19 cellular contexts compared by ENCODE assay signal in genomic region chr2:233456111-233456510, GRCh38.
DNase-seq lines count a peak whose midpoint lies in the region; ATAC-seq and TF ChIP-seq lines count a peak whose summit lies in the region.
"Had no signal": no experiment of that assay in that cellular context is flagged by ENCODE, and none has a peak within 500 bp of the region (broad histone marks: within the 10 kb centered on the region; RNA-seq: fewer than 3 reads in every experiment).

No MANE protein-coding gene starts in this region.

- H3K27me3 ChIP-seq in right cardiac atrium (ENCODE audit: control insufficient read depth, insufficient read depth) = no peaks in the 10 kb centered on the region
- no peaks in the 10 kb centered on the region for H3K27me3 ChIP-seq in RWPE2 (ENCODE audit: insufficient read depth, poor library complexity, severe bottlenecking)

- H3K9me3 ChIP-seq in right cardiac atrium (ENCODE audit: control insufficient read depth, low read length) (no peaks in the 10 kb centered on the region), RWPE2 (ENCODE audit: severe bottlenecking) (no peaks in the 10 kb centered on the region)

- H3K4me3 ChIP-seq in right cardiac atrium (ENCODE audit: low read length) = no peak overlapping the region
- no peak overlapping the region for H3K4me3 ChIP-seq in RWPE2 (ENCODE audit: severe bottlenecking)

- peak; percentile 27 for DNase-seq in Right ventricle myocardium superior
- no peak for DNase-seq in right cardiac atrium
- peak; percentile 13 for DNase-seq in RWPE2 (ENCODE audit: low spot score)
- DNase-seq in memory B cell (ENCODE audit: low spot score in 2 of 2) = no peak
- DNase-seq in SW 1271 (lab: John Stamatoyannopoulos, UW) = no peak
- DNase-seq in T-helper 2 cell = no peak
- DNase-seq in hepatic stellate cell (ENCODE audit: low spot score) = no peak
- DNase-seq: DMS53, EL, GF-D8, Kasumi-1, NCI-H1417, NCI-H1694 treated with DMSO at 0.1 percent for 48 hours, NCI-H446, NCI-H526, OCI-M1 had no signal

- whole genome bisulfite sequencing in right cardiac atrium = 93% methylated on average over 11 of the region's 11 CpGs

- H3K4me1 ChIP-seq in right cardiac atrium (ENCODE audit: control insufficient read depth, insufficient read depth, low read length) (no peaks in the 10 kb centered on the region), RWPE2 (ENCODE audit: insufficient read depth, poor library complexity, severe bottlenecking) (no peaks in the 10 kb centered on the region)

- H3K36me3 Mint-ChIP-seq in memory B cell = peaks cover 40% of the 10 kb centered on the region
- H3K36me3 Mint-ChIP-seq in stimulated activated memory B cell treated with anti-CD40 and anti-IgM and Interleukin-4, amounts not matched to agents 10 μg/mL and 1 μg/mL and 100 μg/mL, for 72 hours = peaks cover 74% of the 10 kb centered on the region

- H3K27ac Mint-ChIP-seq in memory B cell = peak overlapping the region; percentile 35
- peak overlapping the region; percentile 35 for H3K27ac Mint-ChIP-seq in stimulated activated memory B cell treated with anti-CD40 and anti-IgM and Interleukin-4, amounts not matched to agents 10 μg/mL and 1 μg/mL and 100 μg/mL, for 72 hours

- no peaks in the 10 kb centered on the region for H3K27me3 Mint-ChIP-seq in memory B cell
- H3K27me3 Mint-ChIP-seq in stimulated activated memory B cell treated with anti-CD40 and anti-IgM and Interleukin-4, amounts not matched to agents 10 μg/mL and 1 μg/mL and 100 μg/mL, for 72 hours = no peaks in the 10 kb centered on the region
- H3K27me3 Mint-ChIP-seq: B cell had no signal

- ATAC-seq in Right ventricle myocardium superior (ENCODE audit: poor library complexity) = no peak
- no peak for ATAC-seq in right cardiac atrium
- ATAC-seq in RWPE2 (ENCODE audit: low read depth) = no peak
- no peak for ATAC-seq in memory B cell (ENCODE audit: low read depth)
- ATAC-seq in stimulated activated memory B cell treated with anti-CD40 and anti-IgM and Interleukin-4, amounts not matched to agents 10 μg/mL and 1 μg/mL and 100 μg/mL, for 72 hours = no peak
- ATAC-seq: Right ventricle myocardium inferior had no signal

- TF ChIP-seq CTCF in RWPE2 (IDR thresholded peaks at IDR 0.05; ENCODE audit: poor library complexity, severe bottlenecking) = no peak

- no peak overlapping the region for H3K4me3 Mint-ChIP-seq in memory B cell
- no peak overlapping the region for H3K4me3 Mint-ChIP-seq in stimulated activated memory B cell treated with anti-CD40 and anti-IgM and Interleukin-4, amounts not matched to agents 10 μg/mL and 1 μg/mL and 100 μg/mL, for 72 hours
- H3K4me3 Mint-ChIP-seq: B cell had no signal

- H3K4me1 Mint-ChIP-seq in memory B cell = no peaks in the 10 kb centered on the region
- H3K4me1 Mint-ChIP-seq in stimulated activated memory B cell treated with anti-CD40 and anti-IgM and Interleukin-4, amounts not matched to agents 10 μg/mL and 1 μg/mL and 100 μg/mL, for 72 hours = no peaks in the 10 kb centered on the region
- H3K4me1 Mint-ChIP-seq: B cell had no signal

- no peak overlapping the region for H3K27ac ChIP-seq in right cardiac atrium (ENCODE audit: low read length)
- H3K27ac ChIP-seq in RWPE2 (ENCODE audit: poor library complexity, severe bottlenecking) = no peak overlapping the region

- H3K36me3 ChIP-seq in RWPE2 (ENCODE audit: low read depth) = peaks cover 61% of the 10 kb centered on the region

- no peaks in the 10 kb centered on the region for H3K9me3 Mint-ChIP-seq in memory B cell
- no peaks in the 10 kb centered on the region for H3K9me3 Mint-ChIP-seq in stimulated activated memory B cell treated with anti-CD40 and anti-IgM and Interleukin-4, amounts not matched to agents 10 μg/mL and 1 μg/mL and 100 μg/mL, for 72 hours

- intact Hi-C loops in Right ventricle myocardium superior (cut with DNase I) = no loop called here
- intact Hi-C loops in right cardiac atrium (cut with DNase I) = no loop called here

Comparison
In these comparisons a context has a peak if more than half of its experiments do, and no peak if none do; other contexts are left out.
1. DNase-seq: peak in Right ventricle myocardium superior (single experiment) and RWPE2 (single experiment); none in right cardiac atrium (0 of 3), memory B cell (0 of 2), SW 1271 (0 of 2), T-helper 2 cell (0 of 5) and hepatic stellate cell (single experiment).